In the genomic region with DNA sequence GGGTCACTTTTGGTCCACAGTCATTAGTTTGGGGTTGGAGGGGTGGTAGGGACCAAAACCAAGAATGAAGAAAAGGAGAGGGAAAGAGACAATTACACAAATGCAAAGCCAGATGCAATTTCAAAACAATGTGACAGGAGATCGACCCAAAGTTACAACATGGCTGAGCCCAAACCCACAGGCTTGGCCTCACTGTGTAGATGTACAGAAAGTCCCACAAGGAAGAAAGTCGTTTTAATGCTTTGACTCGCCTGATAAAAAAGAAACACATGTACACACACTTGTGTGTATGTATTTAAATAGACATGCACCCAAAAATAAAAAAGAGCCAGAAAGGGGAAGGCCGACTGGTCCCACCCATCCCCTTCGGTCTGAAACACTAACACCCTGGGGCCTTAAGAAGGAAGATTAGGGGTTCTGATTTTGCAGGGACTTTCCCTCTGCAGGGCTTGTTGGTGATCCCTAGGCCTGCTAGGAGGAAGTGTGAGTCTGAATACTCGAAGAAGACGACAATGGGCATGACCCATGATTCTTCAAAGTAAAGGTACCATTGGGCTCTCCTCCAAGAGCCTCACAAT, we compare ENCODE assay signal across 8 cellular contexts.
DNase-seq lines count a peak whose midpoint lies in the region; ATAC-seq and TF ChIP-seq lines count a peak whose summit lies in the region.

No MANE protein-coding gene starts in this region.

- H3K4me3 Mint-ChIP-seq in HFFc6, result no peak overlapping the region

- H3K27ac ChIP-seq in OCI-LY1 (ENCODE audit: low read depth, low read length, poor library complexity, severe bottlenecking) (peak overlapping the region; percentile 83), mucosa of rectum (ENCODE audit: low read depth in 2 of 2, low read length in 2 of 2) (peak overlapping the region; percentile 70 to 78), caudate nucleus (ENCODE audit: low read depth, low read length) (no peak overlapping the region)

- H3K27ac Mint-ChIP-seq in HFFc6, result peak overlapping the region; percentile 18

- DNase-seq in HFFc6 (no peak), MG63 (no peak), caudate nucleus (lab: John Stamatoyannopoulos, UW) (no peak), DMS79 treated with DMSO at 0.1 percent for 48 hours (lab: John Stamatoyannopoulos, UW) (no peak), DMS114 treated with DMSO at 0.1 percent for 48 hours (lab: John Stamatoyannopoulos, UW; ENCODE audit: unreplicated experiment) (no peak)

- H3K79me2 ChIP-seq in OCI-LY1 (ENCODE audit: insufficient read depth, low read length), result 0 out of 2 replicates have a peak, but pooled peaks cover 7% of the 10 kb centered on the region

- no peaks in the 10 kb centered on the region for H3K9me3 Mint-ChIP-seq in HFFc6

- peaks cover 93% of the 10 kb centered on the region for H3K4me1 Mint-ChIP-seq in HFFc6 (ENCODE audit: low read depth)

- H3K4me2 ChIP-seq in OCI-LY1 (ENCODE audit: low read length), result peak overlapping the region; percentile 81

- TF ChIP-seq CTCF in HFFc6 (IDR thresholded peaks at IDR 0.05) (no peak), OCI-LY1 (IDR thresholded peaks at IDR 0.05; ENCODE audit: low read length) (no peak)

- H3K4me1 ChIP-seq in OCI-LY1 (ENCODE audit: insufficient read depth, low read length, severe bottlenecking) (peaks cover 80% of the 10 kb centered on the region), mucosa of rectum (ENCODE audit: control insufficient read depth in 2 of 2, insufficient read depth in 2 of 2, low read length in 2 of 2) (peaks cover 8 to 14% of the 10 kb centered on the region in 2 donors)

- no peak overlapping the region for H2AFZ ChIP-seq in OCI-LY1 (ENCODE audit: low read length)

- H3K27me3 Mint-ChIP-seq in HFFc6 (ENCODE audit: insufficient read depth), result peaks cover 4% of the 10 kb centered on the region; the same call in 1 of the 2 replicates

- peak overlapping the region; percentile 23 for H3K4me3 ChIP-seq in OCI-LY1 (ENCODE audit: low read depth, low read length, poor library complexity, severe bottlenecking)
- H3K4me3 ChIP-seq in mucosa of rectum (ENCODE audit: low read length in 2 of 2), result no peak overlapping the region
- H3K4me3 ChIP-seq in MG63, result no peak overlapping the region; the same call in 1 of the 2 replicates

- no peaks in the 10 kb centered on the region for H3K27me3 ChIP-seq in OCI-LY1 (ENCODE audit: insufficient read depth, low read length)
- no peaks in the 10 kb centered on the region for H3K27me3 ChIP-seq in mucosa of rectum (ENCODE audit: control insufficient read depth in 2 of 2, insufficient read depth in 2 of 2, low read length in 2 of 2)
- no peaks in the 10 kb centered on the region for H3K27me3 ChIP-seq in MG63

- H3K36me3 ChIP-seq in OCI-LY1 (ENCODE audit: insufficient read depth, low read length), result peaks cover 99% of the 10 kb centered on the region
- H3K36me3 ChIP-seq in mucosa of rectum (ENCODE audit: control insufficient read depth in 2 of 2, insufficient read depth in 2 of 2, low read length in 2 of 2), result peaks cover 51 to 54% of the 10 kb centered on the region in 2 donors
- peaks cover 97% of the 10 kb centered on the region for H3K36me3 ChIP-seq in MG63

- peaks cover 76% of the 10 kb centered on the region for H3K36me3 Mint-ChIP-seq in HFFc6 (ENCODE audit: low read depth)

- H3K9me3 ChIP-seq in OCI-LY1 (ENCODE audit: low read length) (no peaks in the 10 kb centered on the region), mucosa of rectum (ENCODE audit: control insufficient read depth in 2 of 2, low read length in 2 of 2) (no peaks in the 10 kb centered on the region), MG63 (no peaks in the 10 kb centered on the region)

- no peaks in the 10 kb centered on the region for H3F3A ChIP-seq in OCI-LY1 (ENCODE audit: insufficient read depth, low read length)

- peak; percentile 73 for ATAC-seq in GM18858 (IDR thresholded peaks at IDR 0.05; ENCODE audit: unreplicated experiment)

- H3K9me2 ChIP-seq in OCI-LY1 (ENCODE audit: low read depth, low read length), result no peaks in the 10 kb centered on the region

- no peaks in the 10 kb centered on the region for H4K20me1 ChIP-seq in OCI-LY1 (ENCODE audit: insufficient read depth, low read length)

- H3K9ac ChIP-seq in OCI-LY1 (ENCODE audit: low read length) (peak overlapping the region; percentile 58; the same call in 1 of the 2 replicates), mucosa of rectum (ENCODE audit: low read depth in 1 of 2, low read length in 2 of 2) (peak overlapping the region in 1 of 2 donors; percentile 15)
